ENCODE assay signal across 11 cellular contexts in genomic region chr21:45421071-45421845, GRCh38. TPM values are rescaled to one million over a fixed set of nuclear protein-coding genes. Genes with fewer than 3 reads are reported as not detected.
A peak's percentile ranks its signal among the peaks of the same experiment; 100 is the strongest.
DNase-seq lines count a peak whose midpoint lies in the region; ATAC-seq and TF ChIP-seq lines count a peak whose summit lies in the region.
"Had no signal": no experiment of that assay in that cellular context is flagged by ENCODE, and none has a peak within 500 bp of the region (broad histone marks: within the 10 kb centered on the region; RNA-seq: fewer than 3 reads in every experiment).

No MANE protein-coding gene starts in this region.

- no peaks in the 10 kb centered on the region for H3K27me3 ChIP-seq in BLaER1 treated with 17β-estradiol and CSF1 and Interleukin-3, amounts not matched to agents 10 nM and 100 nM
- no peaks in the 10 kb centered on the region for H3K27me3 ChIP-seq in endodermal cell (ENCODE audit: control insufficient read depth, insufficient read depth, low read length, poor library complexity, severe bottlenecking)
- H3K27me3 ChIP-seq: BE2C had no signal

- peaks cover 0 to 20% (median 0%) of the 10 kb centered on the region in 11 experiments; a peak in 3 of 22 replicates for H4K20me1 ChIP-seq in BLaER1 treated with 17β-estradiol and CSF1 and Interleukin-3, amounts not matched to agents 10 nM and 100 nM

- TF ChIP-seq CTCF in endodermal cell (conservative IDR thresholded peaks at IDR 0.05) (no peak), mesothelial cell of epicardium (IDR thresholded peaks at IDR 0.05; ENCODE audit: unreplicated experiment) (no peak)

- no peak overlapping the region for H3K4me3 ChIP-seq in BLaER1 treated with 17β-estradiol and CSF1 and Interleukin-3, amounts not matched to agents 10 nM and 100 nM
- H3K4me3 ChIP-seq in endodermal cell (ENCODE audit: low read length) = no peak overlapping the region

- H3K36me3 Mint-ChIP-seq in endodermal cell (ENCODE audit: low read depth) (peaks cover 5% of the 10 kb centered on the region), mesothelial cell of epicardium (no peaks in the 10 kb centered on the region)

- peak; percentile 45 for DNase-seq in NCI-H1105 treated with DMSO at 0.1 percent for 48 hours (lab: John Stamatoyannopoulos, UW)
- DNase-seq in endodermal cell = peak; percentile 45
- peak in 1 of 2 experiments; percentile 77 for DNase-seq in mesothelial cell of epicardium (ENCODE audit: low spot score in 2 of 2, unreplicated experiment in 2 of 2)
- no peak for DNase-seq in activated T-cell treated with anti-CD3 and anti-CD28 coated beads, Interleukin-2, amount 50 U/mL, for 1 hour
- DNase-seq in NCI-H510A treated with DMSO at 0.1 percent for 48 hours (lab: John Stamatoyannopoulos, UW) = no peak
- DNase-seq: BE2C, KG1 had no signal

- 92 to 95% methylated on average over 19 to 25 of the region's 25 CpGs for WGBS in endodermal cell (ENCODE audit: insufficient coverage in 1 of 2, insufficient read length in 1 of 2), 2 experiments

- peak overlapping the region in 8 of 11 experiments; percentile 29 to 66 (median 53); a peak in 12 of 22 replicates for H3K4me2 ChIP-seq in BLaER1 treated with 17β-estradiol and CSF1 and Interleukin-3, amounts not matched to agents 10 nM and 100 nM

- peaks cover 10% of the 10 kb centered on the region for H3K4me1 Mint-ChIP-seq in endodermal cell
- peaks cover 45% of the 10 kb centered on the region for H3K4me1 Mint-ChIP-seq in mesothelial cell of epicardium

- H3K27me3 Mint-ChIP-seq in endodermal cell (ENCODE audit: insufficient read depth) (no peaks in the 10 kb centered on the region), mesothelial cell of epicardium (ENCODE audit: low read depth) (no peaks in the 10 kb centered on the region)

- H3K9me3 ChIP-seq in BLaER1 treated with 17β-estradiol and CSF1 and Interleukin-3, amounts not matched to agents 10 nM and 100 nM (replicated peaks in 1 of 11) = no peaks in the 10 kb centered on the region
- no peaks in the 10 kb centered on the region for H3K9me3 ChIP-seq in endodermal cell (ENCODE audit: control insufficient read depth, low read length)
- H3K9me3 ChIP-seq: BE2C had no signal

- H3K4me3 Mint-ChIP-seq in endodermal cell (no peak overlapping the region), mesothelial cell of epicardium (peak overlapping the region; percentile 15)
- H3K4me3 Mint-ChIP-seq: activated T-helper 1 cell treated with anti-CD3 and anti-CD28 coated beads, Interleukin-12 subunit alpha, Interleukin-12 subunit beta, Interleukin-2, Interleukin-4 antibody, amounts not matched to agents 30 ng/mL and 10 ng/mL and 1 ng/mL, durations not matched to agents 14 hours and 24 hours and 36 hours had no signal

- ATAC-seq in HG02571 (IDR thresholded peaks at IDR 0.05; ENCODE audit: unreplicated experiment) (no peak), GM18858 (IDR thresholded peaks at IDR 0.05; ENCODE audit: unreplicated experiment) (no peak)

- no peak overlapping the region for H3K9ac ChIP-seq in BLaER1 treated with 17β-estradiol and CSF1 and Interleukin-3, amounts not matched to agents 10 nM and 100 nM
- no peak overlapping the region for H3K9ac ChIP-seq in endodermal cell (ENCODE audit: extremely low read depth, low read length, poor library complexity, severe bottlenecking)

- no peak overlapping the region for H3K27ac Mint-ChIP-seq in endodermal cell
- H3K27ac Mint-ChIP-seq in mesothelial cell of epicardium = peak overlapping the region; percentile 70
- H3K27ac Mint-ChIP-seq: activated T-helper 1 cell treated with anti-CD3 and anti-CD28 coated beads, Interleukin-12 subunit alpha, Interleukin-12 subunit beta, Interleukin-2, Interleukin-4 antibody, amounts not matched to agents 30 ng/mL and 10 ng/mL and 1 ng/mL, durations not matched to agents 14 hours and 24 hours and 36 hours had no signal

- H3K4me1 ChIP-seq in BLaER1 treated with 17β-estradiol and CSF1 and Interleukin-3, amounts not matched to agents 10 nM and 100 nM = peaks cover 0 to 20% (median 17%) of the 10 kb centered on the region in 10 experiments; a peak in 14 of 20 replicates
- H3K4me1 ChIP-seq in endodermal cell (ENCODE audit: control insufficient read depth, insufficient read depth, low read length) = no peaks in the 10 kb centered on the region

- no peaks in the 10 kb centered on the region for H3K36me3 ChIP-seq in BLaER1 treated with 17β-estradiol and CSF1 and Interleukin-3, amounts not matched to agents 10 nM and 100 nM
- H3K36me3 ChIP-seq in endodermal cell (ENCODE audit: control insufficient read depth, insufficient read depth, low read length) = peaks cover 22% of the 10 kb centered on the region
- H3K36me3 ChIP-seq: BE2C had no signal

- H3K9me3 Mint-ChIP-seq in endodermal cell (no peaks in the 10 kb centered on the region), mesothelial cell of epicardium (no peaks in the 10 kb centered on the region)
- H3K9me3 Mint-ChIP-seq: activated T-helper 1 cell treated with anti-CD3 and anti-CD28 coated beads, Interleukin-12 subunit alpha, Interleukin-12 subunit beta, Interleukin-2, Interleukin-4 antibody, amounts not matched to agents 30 ng/mL and 10 ng/mL and 1 ng/mL, durations not matched to agents 14 hours and 24 hours and 36 hours had no signal

- no peak overlapping the region for H3K27ac ChIP-seq in BLaER1 treated with 17β-estradiol and CSF1 and Interleukin-3, amounts not matched to agents 10 nM and 100 nM
- peak overlapping the region; percentile 73 for H3K27ac ChIP-seq in endodermal cell (ENCODE audit: low read depth, low read length)

RNA-seq across cellular contexts. Expression of gene COL18A1, which starts 16.3 kb away (rescaled TPM):
- total RNA-seq in endodermal cell (100 to 1,000 TPM; 332 to 398 TPM), mesothelial cell of epicardium (302 to 315 TPM (median 305 TPM) in 3 replicates)
- polyA plus RNA-seq in endodermal cell (2013, experiment 1 of 2) = 216 TPM
- 213 TPM for polyA plus RNA-seq in endodermal cell (2013, experiment 2 of 2)

Comparison
In these comparisons a context has a peak if more than half of its experiments do, and no peak if none do; other contexts are left out.
1. DNase-seq: peak in NCI-H1105 treated with DMSO at 0.1 percent for 48 hours (single experiment) and endodermal cell (single experiment); none in activated T-cell treated with anti-CD3 and anti-CD28 coated beads, Interleukin-2, amount 50 U/mL, for 1 hour (single experiment) and NCI-H510A treated with DMSO at 0.1 percent for 48 hours (single experiment).